8 cellular contexts compared by ENCODE assay signal in genomic region chrX:149871940-149872339, GRCh38. TPM values are rescaled to one million over a fixed set of nuclear protein-coding genes. Genes with fewer than 3 reads are reported as not detected.
DNase-seq lines count a peak whose midpoint lies in the region; ATAC-seq and TF ChIP-seq lines count a peak whose summit lies in the region.

No MANE protein-coding gene starts in this region.

- intact Hi-C loops in MCF 10A (cut with micrococcal nuclease): no loop called here

- CTCF ChIA-PET in MCF 10A (lab: Yijun Ruan, JAX): no interaction called here

- H3K4me3 ChIP-seq in retinal pigment epithelial cell (ENCODE audit: low read length): no peak overlapping the region

- no peaks in the 10 kb centered on the region for H3K9me3 Mint-ChIP-seq in MCF 10A (ENCODE audit: unreplicated experiment)

- H3K4me1 Mint-ChIP-seq in MCF 10A (ENCODE audit: insufficient read depth, unreplicated experiment): no peaks in the 10 kb centered on the region

- no peaks in the 10 kb centered on the region for H3K36me3 Mint-ChIP-seq in MCF 10A (ENCODE audit: insufficient read depth, unreplicated experiment)

- ATAC-seq in HG03135 (IDR thresholded peaks at IDR 0.05; ENCODE audit: unreplicated experiment): peak; percentile 73

- H3K27ac Mint-ChIP-seq in MCF 10A (ENCODE audit: low read depth, unreplicated experiment): no peak overlapping the region

- TF ChIP-seq CTCF in MCF 10A (IDR thresholded peaks at IDR 0.05; ENCODE audit: unreplicated experiment) (peak; percentile 9), retinal pigment epithelial cell (conservative IDR thresholded peaks at IDR 0.05; ENCODE audit: low read depth, low read length) (peak; percentile 35)

- peak; percentile 73 for DNase-seq in activated gamma-delta T cell treated with Interleukin-2 at 50 U/mL for 16 hours
- no peak for DNase-seq in activated gamma-delta T cell (lab: John Stamatoyannopoulos, UW)
- peak; percentile 22 for DNase-seq in T-helper 9 cell
- DNase-seq in MCF 10A (ENCODE audit: unreplicated experiment): peak; percentile 56
- DNase-seq in retinal pigment epithelial cell (ENCODE audit: low read depth): no peak
- DNase-seq in cerebellum (ENCODE audit: low spot score): no peak
- DNase-seq in cortex of kidney (lab: John Stamatoyannopoulos, UW): no peak

- BruUV-seq in MCF 10A (replicated peaks; lab: Mats Ljungman, UMichigan): no TSS peak

- POLR2A ChIA-PET in MCF 10A (lab: Yijun Ruan, JAX): interaction anchor here (1.1 kb wide), 1 partner anchor 66 kb away, joined by 3 read pairs; the partner anchor contains the start of gene EOLA2

- peaks cover 11% of the 10 kb centered on the region for H3K27me3 Mint-ChIP-seq in MCF 10A (ENCODE audit: insufficient read depth, unreplicated experiment)

- H3K4me3 Mint-ChIP-seq in MCF 10A (ENCODE audit: unreplicated experiment): no peak overlapping the region

RNA-seq across cellular contexts. Expression of gene MAGEA8, which starts 9.0 kb away (rescaled TPM):
- total RNA-seq in MCF 10A (2022) (not detected in 2 replicates), cerebellum (not detected)

RNA-seq across cellular contexts. Expression of gene HSFX4, which starts 57.4 kb away (rescaled TPM):
- total RNA-seq in MCF 10A (2022) (not detected in 2 replicates), cerebellum (not detected)

Comparison
In these comparisons a context has a peak if more than half of its experiments do, and no peak if none do; other contexts are left out.
1. DNase-seq: peak in activated gamma-delta T cell treated with Interleukin-2 at 50 U/mL for 16 hours (single experiment), T-helper 9 cell (single experiment) and MCF 10A (single experiment); none in activated gamma-delta T cell (single experiment), retinal pigment epithelial cell (single experiment), cerebellum (single experiment) and cortex of kidney (single experiment).